ENCODE assay signal across 19 cellular contexts in the genomic region with DNA sequence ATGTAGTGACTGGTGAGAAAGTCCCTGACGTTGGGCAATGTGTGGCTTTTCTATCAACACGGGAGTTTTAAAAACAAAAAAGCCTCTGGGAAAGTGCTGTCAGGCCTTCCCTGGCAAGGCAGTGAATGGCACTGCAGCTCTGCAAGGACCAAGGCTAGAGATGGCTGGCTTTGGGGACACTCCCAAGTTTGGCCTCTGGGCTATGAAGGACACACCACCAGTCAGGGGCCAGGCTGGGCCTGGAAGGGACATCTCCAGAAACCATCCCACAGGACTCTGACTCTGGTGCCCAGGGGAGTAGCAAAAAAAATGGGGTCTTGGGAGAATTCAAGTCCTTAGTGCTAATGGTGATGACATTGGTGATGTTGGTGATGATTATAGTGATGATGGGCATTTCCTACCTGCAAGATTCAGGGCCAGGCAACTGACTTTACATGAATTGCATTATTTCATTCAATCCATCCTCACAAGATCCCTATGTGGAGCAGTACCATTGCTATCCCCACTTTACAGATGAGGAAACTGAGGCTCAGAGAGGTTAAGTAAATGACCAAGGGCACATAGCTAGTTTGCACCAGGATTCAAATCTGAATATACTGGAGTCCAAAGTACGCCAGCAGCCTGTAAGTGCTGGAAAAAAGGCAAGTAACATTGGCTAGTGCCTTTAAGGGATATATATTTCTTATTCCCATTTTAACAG. TPM values are rescaled to one million over a fixed set of nuclear protein-coding genes. Genes with fewer than 3 reads are reported as not detected.
DNase-seq lines count a peak whose midpoint lies in the region; ATAC-seq and TF ChIP-seq lines count a peak whose summit lies in the region.
"Had no signal": no experiment of that assay in that cellular context is flagged by ENCODE, and none has a peak within 500 bp of the region (broad histone marks: within the 10 kb centered on the region; RNA-seq: fewer than 3 reads in every experiment).

No MANE protein-coding gene starts in this region.

- H3K9me3 ChIP-seq in right atrium auricular region = no peaks in the 10 kb centered on the region
- no peaks in the 10 kb centered on the region for H3K9me3 ChIP-seq in colonic mucosa
- no peaks in the 10 kb centered on the region for H3K9me3 ChIP-seq in upper lobe of right lung
- H3K9me3 ChIP-seq in A673 (ENCODE audit: low read depth, low read length, poor library complexity, severe bottlenecking) = no peaks in the 10 kb centered on the region
- H3K9me3 ChIP-seq: BLaER1 treated with 17β-estradiol and CSF1 and Interleukin-3, amounts not matched to agents 10 nM and 100 nM had no signal

- BruUV-seq in A673 (replicated peaks; lab: Mats Ljungman, UMichigan) = no TSS peak

- peak overlapping the region in 1 of 2 donors; percentile 64 for H3K9ac ChIP-seq in colonic mucosa (ENCODE audit: low read depth in 2 of 2, low read length in 2 of 2)
- H3K9ac ChIP-seq: BLaER1 treated with 17β-estradiol and CSF1 and Interleukin-3, amounts not matched to agents 10 nM and 100 nM; GM23248 had no signal

- no peaks in the 10 kb centered on the region for H3K36me3 Mint-ChIP-seq in neural crest cell (ENCODE audit: low read depth)

- POLR2A ChIA-PET in A673 (lab: Charles Lee; ENCODE audit: low non-redundant PET) = no interaction called here

- TF ChIP-seq CTCF in right atrium auricular region (IDR thresholded peaks at IDR 0.05) = no peak
- no peak for TF ChIP-seq CTCF in colonic mucosa (IDR thresholded peaks at IDR 0.05)
- no peak for TF ChIP-seq CTCF in neural crest cell (conservative IDR thresholded peaks at IDR 0.05)
- no peak for TF ChIP-seq CTCF in upper lobe of right lung (IDR thresholded peaks at IDR 0.05)
- TF ChIP-seq CTCF in A673 (conservative IDR thresholded peaks at IDR 0.05; ENCODE audit: low read depth, low read length) = no peak

- H3K27me3 Mint-ChIP-seq in neural crest cell (ENCODE audit: low read depth) = peaks cover 54% of the 10 kb centered on the region
- H3K27me3 Mint-ChIP-seq: CD4-positive, alpha-beta memory T cell had no signal

- peak; percentile 51 for DNase-seq in cardiac septum (ENCODE audit: low spot score)
- DNase-seq in right atrium auricular region (ENCODE audit: low spot score) = no peak
- no peak for DNase-seq in colonic mucosa
- DNase-seq in neural crest cell (ENCODE audit: low read depth, low spot score) = no peak
- DNase-seq in upper lobe of right lung = no peak
- DNase-seq in A673 (ENCODE audit: low spot score) = no peak
- DNase-seq: AML-193; CD4-positive, alpha-beta memory T cell; COR-L47; DMS53; H7; NCI-H2029; NCI-H446 treated with DMSO at 0.1 percent for 48 hours; NCI-H526 treated with DMSO at 0.1 percent for 48 hours; PC-9; SHP77 had no signal

- no peak overlapping the region for H3K27ac Mint-ChIP-seq in neural crest cell (ENCODE audit: unreplicated experiment)
- H3K27ac Mint-ChIP-seq: CD4-positive, alpha-beta memory T cell had no signal

- H3K27ac ChIP-seq in right atrium auricular region (no peak overlapping the region), colonic mucosa (peak overlapping the region; percentile 70), upper lobe of right lung (no peak overlapping the region), A673 (ENCODE audit: low read depth, low read length, poor library complexity, severe bottlenecking) (no peak overlapping the region)
- H3K27ac ChIP-seq: BLaER1 treated with 17β-estradiol and CSF1 and Interleukin-3, amounts not matched to agents 10 nM and 100 nM; GM23248; PC-9 had no signal

- H3K4me3 Mint-ChIP-seq in neural crest cell = peak overlapping the region; percentile 45
- H3K4me3 Mint-ChIP-seq: CD4-positive, alpha-beta memory T cell had no signal

- no peak for ATAC-seq in upper lobe of right lung
- no peak for ATAC-seq in HG03432 (IDR thresholded peaks at IDR 0.05; ENCODE audit: unreplicated experiment)

- H3K4me3 ChIP-seq in right atrium auricular region (no peak overlapping the region), colonic mucosa (no peak overlapping the region), upper lobe of right lung (no peak overlapping the region), A673 (ENCODE audit: low read depth, low read length, poor library complexity, severe bottlenecking) (no peak overlapping the region)
- H3K4me3 ChIP-seq: BLaER1 treated with 17β-estradiol and CSF1 and Interleukin-3, amounts not matched to agents 10 nM and 100 nM; GM23248; PC-9 had no signal

- CTCF ChIA-PET in A673 (lab: Charles Lee) = no interaction called here

- H3K36me3 ChIP-seq in right atrium auricular region (no peaks in the 10 kb centered on the region), colonic mucosa (no peaks in the 10 kb centered on the region), upper lobe of right lung (no peaks in the 10 kb centered on the region), A673 (ENCODE audit: insufficient read depth, low read length, poor library complexity, severe bottlenecking) (no peaks in the 10 kb centered on the region)
- H3K36me3 ChIP-seq: BLaER1 treated with 17β-estradiol and CSF1 and Interleukin-3, amounts not matched to agents 10 nM and 100 nM had no signal

- no peaks in the 10 kb centered on the region for H3K27me3 ChIP-seq in right atrium auricular region
- no peaks in the 10 kb centered on the region for H3K27me3 ChIP-seq in colonic mucosa
- H3K27me3 ChIP-seq in upper lobe of right lung = no peaks in the 10 kb centered on the region
- H3K27me3 ChIP-seq in A673 (replicated peaks; ENCODE audit: insufficient read depth, low read depth, low read length, poor library complexity) = peaks cover under 1% of the 10 kb centered on the region

- intact Hi-C loops in cardiac septum (cut with DNase I) = no loop called here
- intact Hi-C loops in colonic mucosa (cut with DNase I) = no loop called here
- intact Hi-C loops in upper lobe of right lung (cut with DNase I) = no loop called here
- intact Hi-C loops in A673 (cut with micrococcal nuclease; ENCODE audit: unreplicated experiment) = no loop called here

- H3K9me3 Mint-ChIP-seq in neural crest cell = no peaks in the 10 kb centered on the region
- H3K9me3 Mint-ChIP-seq: CD4-positive, alpha-beta memory T cell had no signal

- peaks cover 0 to 7% of the 10 kb centered on the region in 2 donors for H3K4me1 ChIP-seq in right atrium auricular region
- peaks cover 4% of the 10 kb centered on the region for H3K4me1 ChIP-seq in colonic mucosa
- H3K4me1 ChIP-seq in upper lobe of right lung = peaks cover 3% of the 10 kb centered on the region
- peaks cover 2% of the 10 kb centered on the region for H3K4me1 ChIP-seq in A673 (ENCODE audit: insufficient read depth, low read length, poor library complexity, severe bottlenecking)

- peaks cover 4% of the 10 kb centered on the region for H3K4me1 Mint-ChIP-seq in neural crest cell

RNA-seq across cellular contexts. Expression of gene PPARGC1B, which starts 2.6 kb away (rescaled TPM):
- total RNA-seq in cardiac septum (18.9 TPM), right atrium auricular region (10 to 100 TPM; 10.1 to 11.4 TPM), colonic mucosa (10 to 100 TPM; 13.9 to 41.8 TPM), neural crest cell (1.5 and 2.1 TPM in 2 replicates), upper lobe of right lung (9.8 TPM), A673 (2021) (18.8 and 19.3 TPM in 2 replicates)
